In the genomic region with DNA sequence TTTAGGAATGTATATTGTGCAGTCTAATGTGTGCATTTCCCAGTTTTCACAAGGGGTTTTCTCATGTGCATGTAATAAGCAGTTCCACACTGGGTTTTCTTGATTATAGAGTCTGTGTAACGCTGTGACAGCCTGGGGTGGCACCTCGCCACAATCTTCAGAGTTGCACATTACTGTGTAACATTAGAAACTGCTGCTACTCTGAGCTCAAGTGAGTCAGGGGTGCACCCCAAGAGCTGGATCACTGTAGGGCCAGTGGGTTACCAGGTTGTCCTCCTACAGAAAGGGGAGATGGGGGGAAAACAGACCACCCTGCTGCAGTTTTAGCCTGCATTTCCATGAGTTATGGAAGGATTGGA, we compare ENCODE assay signal across 11 cellular contexts.
A peak's percentile ranks its signal among the peaks of the same experiment; 100 is the strongest.
DNase-seq lines count a peak whose midpoint lies in the region; ATAC-seq and TF ChIP-seq lines count a peak whose summit lies in the region.
"Had no signal": no experiment of that assay in that cellular context is flagged by ENCODE, and none has a peak within 500 bp of the region (broad histone marks: within the 10 kb centered on the region; RNA-seq: fewer than 3 reads in every experiment).

No MANE protein-coding gene starts in this region.

- H3K4me1 Mint-ChIP-seq in CD4-positive, CD25-positive, alpha-beta regulatory T cell: peaks cover 17 to 44% (median 29%) of the 10 kb centered on the region in 4 donors

- H4K20me1 ChIP-seq in OCI-LY3 (ENCODE audit: insufficient read depth, low read length) (peaks cover 5% of the 10 kb centered on the region; the same call in 1 of the 2 replicates), hepatocyte (ENCODE audit: insufficient read depth, poor library complexity, severe bottlenecking) (no peaks in the 10 kb centered on the region)

- peaks cover 8% of the 10 kb centered on the region for H3K36me3 ChIP-seq in CD4-positive, CD25-positive, alpha-beta regulatory T cell (ENCODE audit: control insufficient read depth, insufficient read depth, low read length)
- H3K36me3 ChIP-seq in OCI-LY3 (replicated peaks; ENCODE audit: low read depth, low read length) (peaks cover 14% of the 10 kb centered on the region), hepatocyte (replicated peaks; ENCODE audit: insufficient read depth, low read depth) (no peaks in the 10 kb centered on the region)

- peaks cover 13% of the 10 kb centered on the region for H3K4me1 ChIP-seq in CD4-positive, CD25-positive, alpha-beta regulatory T cell (ENCODE audit: control insufficient read depth, insufficient read depth, low read length, poor library complexity, severe bottlenecking)
- peaks cover 62% of the 10 kb centered on the region for H3K4me1 ChIP-seq in OCI-LY3 (ENCODE audit: low read length)
- H3K4me1 ChIP-seq in hepatocyte (ENCODE audit: insufficient read depth): peaks cover 31% of the 10 kb centered on the region

- H3K79me2 ChIP-seq in OCI-LY3 (ENCODE audit: low read length) (peaks cover 72% of the 10 kb centered on the region), hepatocyte (peaks cover 63% of the 10 kb centered on the region)

- H3K36me3 Mint-ChIP-seq in CD4-positive, CD25-positive, alpha-beta regulatory T cell: peaks cover 40% of the 10 kb centered on the region

- peak overlapping the region; percentile 97 for H3K4me2 ChIP-seq in OCI-LY3 (ENCODE audit: low read length)
- H3K4me2 ChIP-seq in hepatocyte: peak overlapping the region; percentile 54

- no peaks in the 10 kb centered on the region for H3K27me3 ChIP-seq in CD4-positive, CD25-positive, alpha-beta regulatory T cell (ENCODE audit: control insufficient read depth, insufficient read depth, low read length)
- H3K27me3 ChIP-seq in OCI-LY3 (ENCODE audit: low read depth, low read length) (no peaks in the 10 kb centered on the region), hepatocyte (no peaks in the 10 kb centered on the region)

- WGBS in hepatocyte (ENCODE audit: low lambda C conversion rate, missing lambda C conversion rate): 89% methylated on average over 2 of the region's 2 CpGs

- no peak overlapping the region for H2AFZ ChIP-seq in OCI-LY3 (ENCODE audit: low read depth, low read length)
- H2AFZ ChIP-seq in hepatocyte: no peak overlapping the region

- no peaks in the 10 kb centered on the region for H3K9me3 ChIP-seq in CD4-positive, CD25-positive, alpha-beta regulatory T cell (ENCODE audit: control insufficient read depth in 2 of 2, low read length in 2 of 2)
- H3K9me3 ChIP-seq in OCI-LY3 (ENCODE audit: insufficient read depth, low read length) (no peaks in the 10 kb centered on the region), hepatocyte (ENCODE audit: low read depth) (no peaks in the 10 kb centered on the region)

- no peak for ATAC-seq in CD4-positive, CD25-positive, alpha-beta regulatory T cell (ENCODE audit: low read depth in 2 of 2)
- peak; percentile 34 for ATAC-seq in GM21447 (IDR thresholded peaks at IDR 0.05; ENCODE audit: unreplicated experiment)
- no peak for ATAC-seq in left lobe of liver
- ATAC-seq in HG02763 (IDR thresholded peaks at IDR 0.05; ENCODE audit: unreplicated experiment): no peak
- ATAC-seq in HG02973 (IDR thresholded peaks at IDR 0.05; ENCODE audit: unreplicated experiment): no peak

- peak overlapping the region in 2 of 3 donors; percentile 45 to 69 for H3K27ac Mint-ChIP-seq in CD4-positive, CD25-positive, alpha-beta regulatory T cell

- H3K9me3 Mint-ChIP-seq in CD4-positive, CD25-positive, alpha-beta regulatory T cell: no peaks in the 10 kb centered on the region

- H3K9me2 ChIP-seq in hepatocyte (replicated peaks; ENCODE audit: insufficient read depth): no peaks in the 10 kb centered on the region

- peak overlapping the region; percentile 67 for H3K9ac ChIP-seq in OCI-LY3 (ENCODE audit: low read length)

- no peak for TF ChIP-seq CTCF in OCI-LY3 (IDR thresholded peaks at IDR 0.05; ENCODE audit: low read depth, low read length)
- TF ChIP-seq CTCF in hepatocyte (IDR thresholded peaks at IDR 0.05; ENCODE audit: poor library complexity): no peak

- no peak overlapping the region for H3K27ac ChIP-seq in CD4-positive, CD25-positive, alpha-beta regulatory T cell (ENCODE audit: insufficient read depth, low read length, poor library complexity, severe bottlenecking)
- H3K27ac ChIP-seq in OCI-LY3 (ENCODE audit: low read length): peak overlapping the region; percentile 85
- no peak overlapping the region for H3K27ac ChIP-seq in hepatocyte

- H3K4me3 Mint-ChIP-seq in CD4-positive, CD25-positive, alpha-beta regulatory T cell: peak overlapping the region in 1 of 4 donors; percentile 0

- H3K27me3 Mint-ChIP-seq in CD4-positive, CD25-positive, alpha-beta regulatory T cell: no peaks in the 10 kb centered on the region

- no peak overlapping the region for H3K4me3 ChIP-seq in CD4-positive, CD25-positive, alpha-beta regulatory T cell (ENCODE audit: low read depth, low read length)
- H3K4me3 ChIP-seq in OCI-LY3 (ENCODE audit: low read length) (peak overlapping the region; percentile 71), hepatocyte (no peak overlapping the region)

- DNase-seq in CD4-positive, CD25-positive, alpha-beta regulatory T cell: no peak
- no peak for DNase-seq in hepatocyte (ENCODE audit: low spot score)
- DNase-seq in left lobe of liver (ENCODE audit: low spot score): no peak
- no peak for DNase-seq in NCI-H146 treated with DMSO at 0.1 percent for 48 hours (lab: John Stamatoyannopoulos, UW; ENCODE audit: unreplicated experiment)
- DNase-seq: central memory CD4-positive, alpha-beta T cell; DMS79 treated with DMSO at 0.1 percent for 48 hours; hypothalamus had no signal
